16 cellular contexts compared by ENCODE assay signal in the genomic region with DNA sequence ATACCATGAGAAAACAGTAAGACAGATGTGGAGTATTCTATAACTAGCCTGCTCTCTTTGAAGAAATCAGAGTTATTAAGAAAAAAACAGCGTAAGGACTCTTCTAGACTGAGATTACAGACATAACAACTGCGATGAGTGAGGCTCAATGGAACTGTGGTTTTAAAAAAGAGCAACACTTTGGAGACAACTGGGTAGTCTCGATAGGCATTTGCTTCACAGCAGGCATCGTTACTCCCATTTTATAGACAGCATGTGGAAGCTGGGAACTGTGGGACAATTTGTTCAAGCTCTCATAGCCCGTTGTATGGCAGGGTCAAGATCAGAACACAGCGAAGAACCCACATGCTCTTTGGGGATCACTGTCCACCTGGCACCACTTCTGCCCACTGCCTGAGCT. TPM values are rescaled to one million over a fixed set of nuclear protein-coding genes. Genes with fewer than 3 reads are reported as not detected.
DNase-seq lines count a peak whose midpoint lies in the region; ATAC-seq, FAIRE-seq and TF ChIP-seq lines count a peak whose summit lies in the region.
"Had no signal": no experiment of that assay in that cellular context is flagged by ENCODE, and none has a peak within 500 bp of the region (broad histone marks: within the 10 kb centered on the region; RNA-seq: fewer than 3 reads in every experiment).

No MANE protein-coding gene starts in this region.

- FAIRE-seq in GM19239 (lab: Jason Lieb, UNC) = peak; percentile 44

- H3K27me3 ChIP-seq in BLaER1 = no peaks in the 10 kb centered on the region
- no peaks in the 10 kb centered on the region for H3K27me3 ChIP-seq in osteoblast (ENCODE audit: insufficient read depth, low read length)
- no peaks in the 10 kb centered on the region for H3K27me3 ChIP-seq in esophagus squamous epithelium

- peak overlapping the region; percentile 77 for H3K4me3 Mint-ChIP-seq in activated naive CD8-positive, alpha-beta T cell treated with anti-CD3 and anti-CD28 coated beads, Interleukin-2, amount 50 U/mL, for 24 hours
- no peak overlapping the region for H3K4me3 Mint-ChIP-seq in nephron progenitor cell
- H3K4me3 Mint-ChIP-seq in progenitor cell of endocrine pancreas (ENCODE audit: low read depth) = no peak overlapping the region

- H3K9me3 ChIP-seq in BLaER1 (no peaks in the 10 kb centered on the region), osteoblast (ENCODE audit: low read depth, low read length) (no peaks in the 10 kb centered on the region), esophagus squamous epithelium (no peaks in the 10 kb centered on the region)
- H3K9me3 ChIP-seq: Caco-2, SK-N-SH had no signal

- no peak overlapping the region for H3K4me3 ChIP-seq in BLaER1
- H3K4me3 ChIP-seq in osteoblast (ENCODE audit: insufficient read depth, low read length) = no peak overlapping the region
- peak overlapping the region in 1 of 4 donors; percentile 21 for H3K4me3 ChIP-seq in esophagus squamous epithelium

- H3K4me1 ChIP-seq in BLaER1 (peaks cover 51% of the 10 kb centered on the region), osteoblast (ENCODE audit: insufficient read depth, low read length) (peaks cover 33% of the 10 kb centered on the region), esophagus squamous epithelium (peaks cover 25 to 92% (median 41%) of the 10 kb centered on the region in 3 donors)

- H3K27ac Mint-ChIP-seq in activated naive CD8-positive, alpha-beta T cell treated with anti-CD3 and anti-CD28 coated beads, Interleukin-2, amount 50 U/mL, for 24 hours = peak overlapping the region; percentile 85
- H3K27ac Mint-ChIP-seq in nephron progenitor cell (peak overlapping the region; percentile 31), progenitor cell of endocrine pancreas (no peak overlapping the region)

- no peak overlapping the region for H2AFZ ChIP-seq in osteoblast (ENCODE audit: low read length)

- no peak overlapping the region for H3K9ac ChIP-seq in BLaER1
- H3K9ac ChIP-seq: SK-N-SH had no signal

- H3K36me3 Mint-ChIP-seq in activated naive CD8-positive, alpha-beta T cell treated with anti-CD3 and anti-CD28 coated beads, Interleukin-2, amount 50 U/mL, for 24 hours (ENCODE audit: low read depth) = peaks cover 49% of the 10 kb centered on the region
- H3K36me3 Mint-ChIP-seq in nephron progenitor cell (ENCODE audit: low read depth) = peaks cover 14% of the 10 kb centered on the region
- peaks cover 6% of the 10 kb centered on the region for H3K36me3 Mint-ChIP-seq in progenitor cell of endocrine pancreas (ENCODE audit: insufficient read depth)

- H3K36me3 ChIP-seq in BLaER1 (peaks cover 38% of the 10 kb centered on the region), osteoblast (ENCODE audit: insufficient read depth, low read length) (peaks cover 4% of the 10 kb centered on the region), esophagus squamous epithelium (peaks cover 0 to 22% (median 0%) of the 10 kb centered on the region in 3 donors)

- H3K4me1 Mint-ChIP-seq in activated naive CD8-positive, alpha-beta T cell treated with anti-CD3 and anti-CD28 coated beads, Interleukin-2, amount 50 U/mL, for 24 hours = peaks cover 85% of the 10 kb centered on the region
- H3K4me1 Mint-ChIP-seq in nephron progenitor cell (peaks cover 80% of the 10 kb centered on the region), progenitor cell of endocrine pancreas (ENCODE audit: low read depth) (peaks cover 45% of the 10 kb centered on the region)

- H3K4me2 ChIP-seq in BLaER1 = peak overlapping the region; percentile 88
- no peak overlapping the region for H3K4me2 ChIP-seq in osteoblast (ENCODE audit: insufficient read depth, low read length)

- DNase-seq in GM19239 (ENCODE audit: insufficient read length, low spot score) (no peak), nephron progenitor cell (no peak), osteoblast (ENCODE audit: insufficient read length, low spot score, missing footprints) (no peak), esophagus squamous epithelium (lab: John Stamatoyannopoulos, UW) (no peak), progenitor cell of endocrine pancreas (ENCODE audit: low spot score, unreplicated experiment) (no peak), COLO668 (lab: John Stamatoyannopoulos, UW; ENCODE audit: unreplicated experiment) (no peak)
- no peak for DNase-seq in activated naive CD8-positive, alpha-beta T cell treated with anti-CD3 and anti-CD28 coated beads, Interleukin-2, amount 50 U/mL, for 24 hours
- DNase-seq: activated CD4-positive, alpha-beta T cell treated with anti-CD3 and anti-CD28 coated beads, Interleukin-2, amount 50 U/mL, for 1 hour; Caco-2; hypothalamus; midbrain; NCI-H1105 treated with DMSO at 0.1 percent for 48 hours; NCI-H526; SK-N-SH had no signal

- ATAC-seq in activated naive CD8-positive, alpha-beta T cell treated with anti-CD3 and anti-CD28 coated beads, Interleukin-2, amount 50 U/mL, for 24 hours = no peak
- ATAC-seq: sciatic nerve had no signal

- TF ChIP-seq CTCF in nephron progenitor cell (IDR thresholded peaks at IDR 0.05) = no peak
- no peak for TF ChIP-seq CTCF in osteoblast (IDR thresholded peaks at IDR 0.05; ENCODE audit: extremely low read depth, low read depth, low read length)
- no peak for TF ChIP-seq CTCF in esophagus squamous epithelium (IDR thresholded peaks at IDR 0.05)
- TF ChIP-seq CTCF in progenitor cell of endocrine pancreas (IDR thresholded peaks at IDR 0.05; ENCODE audit: unreplicated experiment) = no peak

- TF ChIP-seq POLR2A in esophagus squamous epithelium (IDR thresholded peaks at IDR 0.05) = no peak

- H3K9me3 Mint-ChIP-seq in activated naive CD8-positive, alpha-beta T cell treated with anti-CD3 and anti-CD28 coated beads, Interleukin-2, amount 50 U/mL, for 24 hours = no peaks in the 10 kb centered on the region
- H3K9me3 Mint-ChIP-seq in nephron progenitor cell (no peaks in the 10 kb centered on the region), progenitor cell of endocrine pancreas (ENCODE audit: low read depth) (no peaks in the 10 kb centered on the region)

- peaks cover 99% of the 10 kb centered on the region for H3K79me2 ChIP-seq in osteoblast (ENCODE audit: insufficient read depth, low read length)

- H4K20me1 ChIP-seq in BLaER1 (peaks cover 90% of the 10 kb centered on the region), osteoblast (ENCODE audit: insufficient read depth, low read length) (peaks cover 70% of the 10 kb centered on the region)

- H3K27ac ChIP-seq in BLaER1 (0 out of 2 replicates have a peak overlapping the region, but pooled peaks have one; percentile 4), osteoblast (ENCODE audit: low read depth, low read length) (no peak overlapping the region), esophagus squamous epithelium (peak overlapping the region in 2 of 4 donors; percentile 91 to 92)

- 64 to 73% methylated on average over 6 of the region's 6 CpGs for WGBS in esophagus squamous epithelium, 2 donors

- no peaks in the 10 kb centered on the region for H3K27me3 Mint-ChIP-seq in activated naive CD8-positive, alpha-beta T cell treated with anti-CD3 and anti-CD28 coated beads, Interleukin-2, amount 50 U/mL, for 24 hours
- H3K27me3 Mint-ChIP-seq in nephron progenitor cell (ENCODE audit: low read depth, poor library complexity) (no peaks in the 10 kb centered on the region), progenitor cell of endocrine pancreas (peaks cover 13% of the 10 kb centered on the region)

- intact Hi-C loops in esophagus squamous epithelium (cut with DNase I) = no loop called here

RNA-seq across cellular contexts. Expression of gene FKBP1A, which starts 4.6 kb away (rescaled TPM):
- 150 and 154 TPM in 2 replicates for total RNA-seq in osteoblast
- total RNA-seq in esophagus squamous epithelium = 100 to 1,000 TPM in 3 of 4 donors, 10 to 100 TPM in 1; 76.2 to 132 (median 102) TPM
- 149 and 160 TPM in 2 replicates for total RNA-seq in progenitor cell of endocrine pancreas

RNA-seq across cellular contexts. Expression of gene SDCBP2, which starts 59.3 kb away (rescaled TPM):
- 2.2 and 3.2 TPM in 2 replicates for total RNA-seq in osteoblast
- total RNA-seq in esophagus squamous epithelium = 100 to 1,000 TPM in 3 of 4 donors, 10 to 100 TPM in 1; 90.2 to 175 (median 134) TPM
- total RNA-seq in progenitor cell of endocrine pancreas = 2.0 and 2.3 TPM in 2 replicates

Comparison
In these comparisons a context has a peak if more than half of its experiments do, and no peak if none do; other contexts are left out.
1. RNA of gene SDCBP2, which starts 59.3 kb away (total RNA-seq): 90.2 to 175 TPM in esophagus squamous epithelium; 2.2 to 3.2 TPM in osteoblast and 2.0 to 2.3 TPM in progenitor cell of endocrine pancreas; every median in the first group is over 10 times any median in the second.